Comparison of ENCODE assay signal across 9 cellular contexts in genomic region chr10:3777876-3778707, GRCh38. TPM values are rescaled to one million over a fixed set of nuclear protein-coding genes. Genes with fewer than 3 reads are reported as not detected.
DNase-seq lines count a peak whose midpoint lies in the region; ATAC-seq and TF ChIP-seq lines count a peak whose summit lies in the region.
"Had no signal": no experiment of that assay in that cellular context is flagged by ENCODE, and none has a peak within 500 bp of the region (broad histone marks: within the 10 kb centered on the region; RNA-seq: fewer than 3 reads in every experiment).

No MANE protein-coding gene starts in this region.

- peaks cover 66 to 77% (median 73%) of the 10 kb centered on the region in 4 donors for H3K4me1 ChIP-seq in esophagus muscularis mucosa

- TF ChIP-seq CTCF in activated CD8-positive, alpha-beta T cell treated with anti-CD3 and anti-CD28 coated beads for 36 hours (IDR thresholded peaks at IDR 0.05) = no peak
- TF ChIP-seq CTCF in esophagus muscularis mucosa (IDR thresholded peaks at IDR 0.05) (no peak), progenitor cell of endocrine pancreas (IDR thresholded peaks at IDR 0.05; ENCODE audit: unreplicated experiment) (no peak)

- CTCF ChIA-PET in activated CD8-positive, alpha-beta T cell treated with anti-CD3 and anti-CD28 coated beads for 36 hours (lab: Charles Lee) = interaction anchor here (1.3 to 2.4 kb wide), 2 partner anchors 20 to 580 kb away, joined by 5 read pairs; no protein-coding TSS in a partner anchor

- H3K4me3 Mint-ChIP-seq in activated CD8-positive, alpha-beta T cell treated with anti-CD3 and anti-CD28 coated beads for 36 hours = peak overlapping the region; percentile 93
- no peak overlapping the region for H3K4me3 Mint-ChIP-seq in progenitor cell of endocrine pancreas (ENCODE audit: low read depth)

- peaks cover 81% of the 10 kb centered on the region for H3K36me3 Mint-ChIP-seq in activated CD8-positive, alpha-beta T cell treated with anti-CD3 and anti-CD28 coated beads for 36 hours (ENCODE audit: low read depth)
- H3K36me3 Mint-ChIP-seq in progenitor cell of endocrine pancreas (ENCODE audit: insufficient read depth) = peaks cover 57% of the 10 kb centered on the region

- peak overlapping the region; percentile 85 for H3K27ac Mint-ChIP-seq in activated CD8-positive, alpha-beta T cell treated with anti-CD3 and anti-CD28 coated beads for 36 hours
- peak overlapping the region; percentile 45 for H3K27ac Mint-ChIP-seq in progenitor cell of endocrine pancreas

- no peak for ATAC-seq in activated CD8-positive, alpha-beta T cell treated with anti-CD3 and anti-CD28 coated beads for 36 hours
- ATAC-seq in HG03097 (IDR thresholded peaks at IDR 0.05; ENCODE audit: low FRiP score, unreplicated experiment) = no peak

- H3K9me3 ChIP-seq in esophagus muscularis mucosa = no peaks in the 10 kb centered on the region

- H3K9me3 Mint-ChIP-seq in activated CD8-positive, alpha-beta T cell treated with anti-CD3 and anti-CD28 coated beads for 36 hours = no peaks in the 10 kb centered on the region
- H3K9me3 Mint-ChIP-seq in progenitor cell of endocrine pancreas (ENCODE audit: low read depth) = no peaks in the 10 kb centered on the region

- TF ChIP-seq POLR2A in esophagus muscularis mucosa (IDR thresholded peaks at IDR 0.05; ENCODE audit: low read depth) = no peak

- peak overlapping the region; percentile 97 to 100 (median 99) for H3K27ac ChIP-seq in esophagus muscularis mucosa (replicated peaks in 1 of 4)

- POLR2A ChIA-PET in activated CD8-positive, alpha-beta T cell treated with anti-CD3 and anti-CD28 coated beads for 36 hours (lab: Charles Lee) = interaction anchor here (0.6 to 6.3 kb wide), 15 partner anchors 6 to 725 kb away, joined by 3 to 61 read pairs (median 4); partner anchors contain the start of gene KLF6

- TF ChIP-seq EP300 in esophagus muscularis mucosa (IDR thresholded peaks at IDR 0.05) = no peak

- H3K4me3 ChIP-seq in esophagus muscularis mucosa = peak overlapping the region; percentile 66 to 97 (median 87)

- intact Hi-C loops in activated CD8-positive, alpha-beta T cell treated with anti-CD3 and anti-CD28 coated beads for 36 hours (cut with micrococcal nuclease) = loop anchor here (5.0 kb wide), 1 partner anchor 111 kb away; no protein-coding TSS in a partner anchor
- intact Hi-C loops in esophagus muscularis mucosa (cut with DNase I) = loop anchor here (5.0 to 10.0 kb wide), 3 partner anchors 153 to 531 kb away; no protein-coding TSS in a partner anchor

- H3K27me3 Mint-ChIP-seq in activated CD8-positive, alpha-beta T cell treated with anti-CD3 and anti-CD28 coated beads for 36 hours = no peaks in the 10 kb centered on the region
- no peaks in the 10 kb centered on the region for H3K27me3 Mint-ChIP-seq in progenitor cell of endocrine pancreas

- 56% methylated on average over 8 of the region's 8 CpGs for WGBS in esophagus muscularis mucosa

- H3K27me3 ChIP-seq in esophagus muscularis mucosa = no peaks in the 10 kb centered on the region

- peaks cover 76% of the 10 kb centered on the region for H3K4me1 Mint-ChIP-seq in activated CD8-positive, alpha-beta T cell treated with anti-CD3 and anti-CD28 coated beads for 36 hours (ENCODE audit: low read depth)
- H3K4me1 Mint-ChIP-seq in progenitor cell of endocrine pancreas (ENCODE audit: low read depth) = peaks cover 41% of the 10 kb centered on the region

- DNase-seq in EH (ENCODE audit: low read depth) (peak; percentile 30), esophagus muscularis mucosa (ENCODE audit: extremely low spot score) (no peak), progenitor cell of endocrine pancreas (ENCODE audit: low spot score, unreplicated experiment) (no peak), NCI-H2196 treated with DMSO at 0.1 percent for 48 hours (lab: John Stamatoyannopoulos, UW; ENCODE audit: unreplicated experiment) (no peak), GDM1 (lab: John Stamatoyannopoulos, UW) (no peak), NCI-H510A treated with DMSO at 0.1 percent for 48 hours (lab: John Stamatoyannopoulos, UW) (no peak)
- no peak for DNase-seq in activated CD8-positive, alpha-beta T cell treated with anti-CD3 and anti-CD28 coated beads for 36 hours
- DNase-seq: NCI-H2107 had no signal

- peaks cover 50 to 85% (median 60%) of the 10 kb centered on the region in 4 donors for H3K36me3 ChIP-seq in esophagus muscularis mucosa

RNA-seq across cellular contexts. Expression of gene KLF6, which starts 6.9 kb away (rescaled TPM):
- total RNA-seq in activated CD8-positive, alpha-beta T cell treated with anti-CD3 and anti-CD28 coated beads for 36 hours = 100 to 1,000 TPM; 116 to 120 TPM
- total RNA-seq in esophagus muscularis mucosa = 100 to 1,000 TPM; 114 to 145 (median 123) TPM
- total RNA-seq in progenitor cell of endocrine pancreas = 95.5 and 109 TPM in 2 replicates
